1 cellular context compared by ENCODE assay signal in genomic region chr11:102114032-102114431, GRCh38.
TF ChIP-seq lines count a peak whose summit lies in the region.

No MANE protein-coding gene starts in this region.

TF ChIP-seq in IMR-90, 13 proteins besides CTCF, POLR2A, EP300 and RAD21:
- TF ChIP-seq RCOR1 (IDR thresholded peaks at IDR 0.05; ENCODE audit: insufficient replicate concordance, low read length), result no peak
- no peak for TF ChIP-seq NFE2L2 (IDR thresholded peaks at IDR 0.05; ENCODE audit: low read depth, low read length)
- TF ChIP-seq, protein P1, sequence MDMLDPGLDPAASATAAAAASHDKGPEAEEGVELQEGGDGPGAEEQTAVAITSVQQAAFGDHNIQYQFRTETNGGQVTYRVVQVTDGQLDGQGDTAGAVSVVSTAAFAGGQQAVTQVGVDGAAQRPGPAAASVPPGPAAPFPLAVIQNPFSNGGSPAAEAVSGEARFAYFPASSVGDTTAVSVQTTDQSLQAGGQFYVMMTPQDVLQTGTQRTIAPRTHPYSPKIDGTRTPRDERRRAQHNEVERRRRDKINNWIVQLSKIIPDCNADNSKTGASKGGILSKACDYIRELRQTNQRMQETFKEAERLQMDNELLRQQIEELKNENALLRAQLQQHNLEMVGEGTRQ (IDR thresholded peaks at IDR 0.05; ENCODE audit: low read depth, low read length), result no peak
- TF ChIP-seq MAFK (IDR thresholded peaks at IDR 0.05; ENCODE audit: low read depth, low read length), result no peak
- TF ChIP-seq RFX5 (IDR thresholded peaks at IDR 0.05; ENCODE audit: low read depth, low read length), result no peak
- no peak for TF ChIP-seq BHLHE40 (IDR thresholded peaks at IDR 0.05; ENCODE audit: low read depth, low read length)
- no peak for TF ChIP-seq SMC3 (IDR thresholded peaks at IDR 0.05; ENCODE audit: low read depth, low read length)
- TF ChIP-seq MAZ (IDR thresholded peaks at IDR 0.05; ENCODE audit: borderline replicate concordance, low read depth, low read length), result no peak
- no peak for TF ChIP-seq ELK1 (IDR thresholded peaks at IDR 0.05; ENCODE audit: borderline replicate concordance, low read depth, low read length)
- no peak for TF ChIP-seq CEBPB (IDR thresholded peaks at IDR 0.05; ENCODE audit: low read depth, low read length)
- TF ChIP-seq MXI1 (IDR thresholded peaks at IDR 0.05; ENCODE audit: borderline replicate concordance, low read depth, low read length), result no peak
- no peak for TF ChIP-seq FOS (IDR thresholded peaks at IDR 0.05; ENCODE audit: low read depth, low read length)
- no peak for TF ChIP-seq CHD1 (IDR thresholded peaks at IDR 0.05; ENCODE audit: low read depth, low read length)
TF ChIP-seq in IMR-90: peak in this region for 0.
